In genomic region chr1:184866991-184867788, GRCh38 we compare ENCODE assay signal across 8 cellular contexts.
DNase-seq lines count a peak whose midpoint lies in the region; ATAC-seq, FAIRE-seq and TF ChIP-seq lines count a peak whose summit lies in the region.

No MANE protein-coding gene starts in this region.

- no peaks in the 10 kb centered on the region for H3K9me3 ChIP-seq in AG04450 (ENCODE audit: control insufficient read depth, insufficient read depth, low read length)
- H3K9me3 ChIP-seq in endodermal cell (ENCODE audit: control insufficient read depth, low read length): no peaks in the 10 kb centered on the region
- H3K9me3 ChIP-seq in MG63: no peaks in the 10 kb centered on the region
- no peaks in the 10 kb centered on the region for H3K9me3 ChIP-seq in ovary

- no peak for TF ChIP-seq CTCF in AG04450 (IDR thresholded peaks at IDR 0.05; ENCODE audit: low read depth, low read length)
- TF ChIP-seq CTCF in endodermal cell (conservative IDR thresholded peaks at IDR 0.05): no peak
- TF ChIP-seq CTCF in ovary (IDR thresholded peaks at IDR 0.05): no peak

- no peak overlapping the region for H3K4me3 Mint-ChIP-seq in endodermal cell

- intact Hi-C loops in ovary (cut with DNase I): no loop called here

- TF ChIP-seq POLR2A in ovary (IDR thresholded peaks at IDR 0.05): no peak

- peaks cover 42% of the 10 kb centered on the region for H3K4me1 Mint-ChIP-seq in endodermal cell

- no peak for TF ChIP-seq EP300 in ovary (IDR thresholded peaks at IDR 0.05)

- CTCF ChIA-PET in AG04450 (lab: Charles Lee): no interaction called here

- no peak overlapping the region for H3K9ac ChIP-seq in endodermal cell (ENCODE audit: extremely low read depth, low read length, poor library complexity, severe bottlenecking)

- H3K27ac Mint-ChIP-seq in endodermal cell: peak overlapping the region; percentile 25

- DNase-seq in AG04450 (ENCODE audit: low read depth, low spot score) (peak; percentile 81), GM19239 (ENCODE audit: insufficient read length, low spot score) (peak; percentile 20), endodermal cell (no peak), MG63 (no peak), ovary (no peak)
- DNase-seq in activated CD4-positive, CD25-positive, alpha-beta regulatory T cell treated with anti-CD3 and anti-CD28 coated beads, Interleukin-2, amount 50 U/mL, for 16 hours (ENCODE audit: low read depth, low spot score): peak; percentile 30

- H3K4me1 ChIP-seq in endodermal cell (ENCODE audit: control insufficient read depth, insufficient read depth, low read length): peaks cover 8% of the 10 kb centered on the region
- H3K4me1 ChIP-seq in ovary (ENCODE audit: insufficient read depth): no peaks in the 10 kb centered on the region

- ATAC-seq in HG03342 (IDR thresholded peaks at IDR 0.05; ENCODE audit: unreplicated experiment): peak; percentile 95

- 83 to 86% methylated on average over 3 to 6 of the region's 6 CpGs for WGBS in endodermal cell (ENCODE audit: insufficient coverage in 1 of 2, insufficient read length in 1 of 2), 2 experiments
- WGBS in ovary, 3 donors: 48 to 57% (median 51%) methylated on average over 6 of the region's 6 CpGs

- H3K27ac ChIP-seq in AG04450 (ENCODE audit: low read depth, low read length) (peak overlapping the region; percentile 58), endodermal cell (ENCODE audit: low read depth, low read length) (no peak overlapping the region), skin epidermis (peak overlapping the region in 14 of 21 experiments; percentile 16 to 85 (median 46)), ovary (no peak overlapping the region)

- no peaks in the 10 kb centered on the region for H3K27me3 Mint-ChIP-seq in endodermal cell (ENCODE audit: insufficient read depth)

- no peaks in the 10 kb centered on the region for H3K36me3 ChIP-seq in endodermal cell (ENCODE audit: control insufficient read depth, insufficient read depth, low read length)
- H3K36me3 ChIP-seq in MG63: no peaks in the 10 kb centered on the region
- no peaks in the 10 kb centered on the region for H3K36me3 ChIP-seq in ovary

- H3K9me3 Mint-ChIP-seq in endodermal cell: peaks cover 2% of the 10 kb centered on the region

- H3K36me3 Mint-ChIP-seq in endodermal cell (ENCODE audit: low read depth): peaks cover 2% of the 10 kb centered on the region

- peak; percentile 94 for FAIRE-seq in GM19239 (lab: Jason Lieb, UNC)

- no peak overlapping the region for H3K4me3 ChIP-seq in AG04450 (ENCODE audit: low read depth, low read length)
- H3K4me3 ChIP-seq in endodermal cell (ENCODE audit: low read length): no peak overlapping the region
- H3K4me3 ChIP-seq in skin epidermis: no peak overlapping the region
- no peak overlapping the region for H3K4me3 ChIP-seq in MG63
- H3K4me3 ChIP-seq in ovary: no peak overlapping the region

- no peaks in the 10 kb centered on the region for H3K27me3 ChIP-seq in AG04450 (ENCODE audit: control insufficient read depth, insufficient read depth, low read length)
- H3K27me3 ChIP-seq in endodermal cell (ENCODE audit: control insufficient read depth, insufficient read depth, low read length, poor library complexity, severe bottlenecking): no peaks in the 10 kb centered on the region
- H3K27me3 ChIP-seq in MG63: no peaks in the 10 kb centered on the region; the same call in 1 of the 2 replicates
- H3K27me3 ChIP-seq in ovary: no peaks in the 10 kb centered on the region

- POLR2A ChIA-PET in AG04450 (lab: Yijun Ruan, JAX): interaction anchor here (0.7 to 1.0 kb wide), 3 partner anchors 10 to 174 kb away, joined by 4 to 5 read pairs (median 4); no protein-coding TSS in a partner anchor

Comparison
In these comparisons a context has a peak if more than half of its experiments do, and no peak if none do; other contexts are left out.
1. DNase-seq: peak in AG04450 (single experiment), GM19239 (single experiment) and activated CD4-positive, CD25-positive, alpha-beta regulatory T cell treated with anti-CD3 and anti-CD28 coated beads, Interleukin-2, amount 50 U/mL, for 16 hours (single experiment); none in endodermal cell (single experiment), MG63 (single experiment) and ovary (0 of 5).
2. H3K27ac ChIP-seq: peak in AG04450 (single experiment) and skin epidermis (14 of 21); none in endodermal cell (single experiment) and ovary (0 of 2).